ENCODE assay signal across 17 cellular contexts in genomic region chrX:37921758-37922157, GRCh38.
DNase-seq lines count a peak whose midpoint lies in the region; FAIRE-seq and TF ChIP-seq lines count a peak whose summit lies in the region.
"Had no signal": no experiment of that assay in that cellular context is flagged by ENCODE, and none has a peak within 500 bp of the region (broad histone marks: within the 10 kb centered on the region; RNA-seq: fewer than 3 reads in every experiment).

No MANE protein-coding gene starts in this region.

- H3K4me3 ChIP-seq in AG09309 (ENCODE audit: control insufficient read depth, low read depth, low read length) = no peak overlapping the region
- no peak overlapping the region for H3K4me3 ChIP-seq in fibroblast of villous mesenchyme (ENCODE audit: low read depth, low read length)
- H3K4me3 ChIP-seq: heart left ventricle, transverse colon had no signal

- DNase-seq in AG09309 (ENCODE audit: low read depth) (peak; percentile 37), HPDE6-E6E7 (ENCODE audit: extremely low spot score) (peak; percentile 9), amniotic epithelial cell (ENCODE audit: low read depth) (peak; percentile 25), fibroblast of villous mesenchyme (ENCODE audit: low read depth) (peak; percentile 18), frontal cortex (ENCODE audit: low spot score in 2 of 2) (no peak), NCI-H226 (no peak), hippocampal formation (lab: John Stamatoyannopoulos, UW) (no peak), Kasumi-1 (lab: John Stamatoyannopoulos, UW) (no peak)
- DNase-seq: activated CD4-positive, alpha-beta T cell treated with anti-CD3 and anti-CD28 coated beads for 4 hours; activated T-cell treated with anti-CD3 and anti-CD28 coated beads, Interleukin-2, amount 50 U/mL, for 1 hour; amygdala; H7; heart left ventricle; left colon; OCI-M1; stimulated activated CD4-positive, alpha-beta T cell treated with anti-CD3 and anti-CD28 coated beads, Interleukin-2, amount 100 ng/mL, for 24 hours; transverse colon had no signal

- FAIRE-seq in frontal cortex (lab: Jason Lieb, UNC) = no peak

- TF ChIP-seq CTCF in AG09309 (IDR thresholded peaks at IDR 0.05; ENCODE audit: control insufficient read depth, insufficient read depth, low read depth, low read length, missing control alignments) (no peak), fibroblast of villous mesenchyme (IDR thresholded peaks at IDR 0.05; ENCODE audit: insufficient read depth, low read depth, low read length) (no peak)

Comparison
In these comparisons a context has a peak if more than half of its experiments do, and no peak if none do; other contexts are left out.
1. DNase-seq: peak in AG09309 (single experiment), HPDE6-E6E7 (single experiment), amniotic epithelial cell (single experiment) and fibroblast of villous mesenchyme (single experiment); none in frontal cortex (0 of 2), NCI-H226 (single experiment), hippocampal formation (0 of 2) and Kasumi-1 (0 of 2).